Comparison of ENCODE assay signal across 9 cellular contexts in genomic region chr11:2899080-2899783, GRCh38. TPM values are rescaled to one million over a fixed set of nuclear protein-coding genes. Genes with fewer than 3 reads are reported as not detected.
DNase-seq lines count a peak whose midpoint lies in the region; ATAC-seq and TF ChIP-seq lines count a peak whose summit lies in the region.
"Had no signal": no experiment of that assay in that cellular context is flagged by ENCODE, and none has a peak within 500 bp of the region (broad histone marks: within the 10 kb centered on the region; RNA-seq: fewer than 3 reads in every experiment).

No MANE protein-coding gene starts in this region.

- H3K79me2 ChIP-seq in osteoblast (ENCODE audit: insufficient read depth, low read length) = no peaks in the 10 kb centered on the region

- H3K4me3 ChIP-seq in CD4-positive, CD25-positive, alpha-beta regulatory T cell (ENCODE audit: low read depth, low read length) = no peak overlapping the region
- no peak overlapping the region for H3K4me3 ChIP-seq in osteoblast (ENCODE audit: insufficient read depth, low read length)

- no peaks in the 10 kb centered on the region for H3K27me3 ChIP-seq in CD4-positive, CD25-positive, alpha-beta regulatory T cell (ENCODE audit: control insufficient read depth, insufficient read depth, low read length)
- H3K27me3 ChIP-seq in osteoblast (ENCODE audit: insufficient read depth, low read length) = no peaks in the 10 kb centered on the region

- peak overlapping the region; percentile 63 to 92 (median 81) for H3K4me3 Mint-ChIP-seq in CD4-positive, CD25-positive, alpha-beta regulatory T cell

- TF ChIP-seq CTCF in osteoblast (IDR thresholded peaks at IDR 0.05; ENCODE audit: extremely low read depth, low read depth, low read length) = no peak

- DNase-seq in CD4-positive, CD25-positive, alpha-beta regulatory T cell = no peak
- DNase-seq in MV-4-11 (lab: John Stamatoyannopoulos, UW) = peak; percentile 77
- peak; percentile 41 for DNase-seq in dermis blood vessel endothelial cell
- no peak for DNase-seq in osteoblast (ENCODE audit: insufficient read length, low spot score, missing footprints)
- DNase-seq in COLO668 (lab: John Stamatoyannopoulos, UW; ENCODE audit: unreplicated experiment) = no peak
- DNase-seq in activated CD8-positive, alpha-beta memory T cell treated with anti-CD3 and anti-CD28 coated beads, Interleukin-2, amount 50 U/mL, for 4 hours = no peak
- no peak for DNase-seq in effector CD4-positive, alpha-beta T cell
- DNase-seq: activated gamma-delta T cell had no signal

- peaks cover 43% of the 10 kb centered on the region for H3K4me1 ChIP-seq in CD4-positive, CD25-positive, alpha-beta regulatory T cell (ENCODE audit: control insufficient read depth, insufficient read depth, low read length, poor library complexity, severe bottlenecking)
- peaks cover 10% of the 10 kb centered on the region for H3K4me1 ChIP-seq in osteoblast (ENCODE audit: insufficient read depth, low read length)

- peaks cover 0 to 55% (median 25%) of the 10 kb centered on the region in 4 donors for H3K4me1 Mint-ChIP-seq in CD4-positive, CD25-positive, alpha-beta regulatory T cell

- no peaks in the 10 kb centered on the region for H3K27me3 Mint-ChIP-seq in CD4-positive, CD25-positive, alpha-beta regulatory T cell

- H3K27ac Mint-ChIP-seq in CD4-positive, CD25-positive, alpha-beta regulatory T cell = peak overlapping the region; percentile 91 to 96 (median 95)

- no peaks in the 10 kb centered on the region for H3K36me3 ChIP-seq in CD4-positive, CD25-positive, alpha-beta regulatory T cell (ENCODE audit: control insufficient read depth, insufficient read depth, low read length)
- H3K36me3 ChIP-seq in osteoblast (ENCODE audit: insufficient read depth, low read length) = no peaks in the 10 kb centered on the region

- no peak overlapping the region for H3K4me2 ChIP-seq in osteoblast (ENCODE audit: insufficient read depth, low read length)

- H3K27ac ChIP-seq in CD4-positive, CD25-positive, alpha-beta regulatory T cell (ENCODE audit: insufficient read depth, low read length, poor library complexity, severe bottlenecking) = peak overlapping the region; percentile 41
- peak overlapping the region; percentile 54 for H3K27ac ChIP-seq in osteoblast (ENCODE audit: low read depth, low read length)

- no peak for ATAC-seq in CD4-positive, CD25-positive, alpha-beta regulatory T cell (ENCODE audit: low read depth in 2 of 2)
- no peak for ATAC-seq in GM19328 (IDR thresholded peaks at IDR 0.05; ENCODE audit: unreplicated experiment)

- no peaks in the 10 kb centered on the region for H4K20me1 ChIP-seq in osteoblast (ENCODE audit: insufficient read depth, low read length)

- H2AFZ ChIP-seq in osteoblast (ENCODE audit: low read length) = peak overlapping the region; percentile 91

- H3K9me3 Mint-ChIP-seq in CD4-positive, CD25-positive, alpha-beta regulatory T cell = no peaks in the 10 kb centered on the region

- no peaks in the 10 kb centered on the region for H3K9me3 ChIP-seq in CD4-positive, CD25-positive, alpha-beta regulatory T cell (ENCODE audit: control insufficient read depth in 2 of 2, low read length in 2 of 2)
- H3K9me3 ChIP-seq in osteoblast (ENCODE audit: low read depth, low read length) = no peaks in the 10 kb centered on the region

- H3K36me3 Mint-ChIP-seq in CD4-positive, CD25-positive, alpha-beta regulatory T cell = no peaks in the 10 kb centered on the region

RNA-seq across cellular contexts. Expression of gene CDKN1C, which starts 13.7 kb away (rescaled TPM):
- 4.1 TPM for total RNA-seq in CD4-positive, CD25-positive, alpha-beta regulatory T cell
- polyA plus RNA-seq in CD4-positive, CD25-positive, alpha-beta regulatory T cell = 1 to 10 TPM; 1.1 to 1.3 (median 1.2) TPM
- total RNA-seq in dermis blood vessel endothelial cell (37.2 and 53.8 TPM in 2 replicates), osteoblast (10.9 and 13.3 TPM in 2 replicates)

RNA-seq across cellular contexts. Expression of gene PHLDA2, which starts 30.0 kb away (rescaled TPM):
- total RNA-seq in CD4-positive, CD25-positive, alpha-beta regulatory T cell = 1.3 TPM
- polyA plus RNA-seq in CD4-positive, CD25-positive, alpha-beta regulatory T cell = 1 to 10 TPM; 1.1 to 3.4 (median 1.4) TPM
- 0.51 and 1.5 TPM in 2 replicates for total RNA-seq in dermis blood vessel endothelial cell
- total RNA-seq in osteoblast = 2.5 and 3.8 TPM in 2 replicates

Comparison
In these comparisons a context has a peak if more than half of its experiments do, and no peak if none do; other contexts are left out.
1. DNase-seq: peak in MV-4-11 (single experiment) and dermis blood vessel endothelial cell (single experiment); none in CD4-positive, CD25-positive, alpha-beta regulatory T cell (0 of 3), osteoblast (single experiment), COLO668 (single experiment), activated CD8-positive, alpha-beta memory T cell treated with anti-CD3 and anti-CD28 coated beads, Interleukin-2, amount 50 U/mL, for 4 hours (single experiment) and effector CD4-positive, alpha-beta T cell (single experiment).